8 cellular contexts compared by ENCODE assay signal in genomic region chr10:121926157-121926556, GRCh38. TPM values are rescaled to one million over a fixed set of nuclear protein-coding genes. Genes with fewer than 3 reads are reported as not detected.
DNase-seq lines count a peak whose midpoint lies in the region; ATAC-seq, FAIRE-seq and TF ChIP-seq lines count a peak whose summit lies in the region.

No MANE protein-coding gene starts in this region.

- CTCF ChIA-PET in CD4-positive, alpha-beta T cell (lab: Charles Lee), result no interaction called here

- POLR2A ChIA-PET in CD4-positive, alpha-beta T cell (lab: Charles Lee), result no interaction called here

- no peaks in the 10 kb centered on the region for H3K9me3 Mint-ChIP-seq in CD4-positive, alpha-beta T cell

- H3F3A ChIP-seq in neural cell (ENCODE audit: insufficient read depth, low read length, poor library complexity, severe bottlenecking), result no peaks in the 10 kb centered on the region

- H3K79me2 ChIP-seq in Karpas-422 (ENCODE audit: low read length) (peaks cover 76% of the 10 kb centered on the region), neural cell (replicated peaks; ENCODE audit: insufficient read depth, low read length) (peaks cover 34% of the 10 kb centered on the region)

- H3K27ac Mint-ChIP-seq in CD4-positive, alpha-beta T cell, result peak overlapping the region; percentile 87

- TF ChIP-seq CTCF in CD4-positive, alpha-beta T cell (IDR thresholded peaks at IDR 0.05), result no peak
- no peak for TF ChIP-seq CTCF in neural cell (IDR thresholded peaks at IDR 0.05; ENCODE audit: poor library complexity, severe bottlenecking)

- H3K27ac ChIP-seq in CD4-positive, alpha-beta T cell (ENCODE audit: low read depth, low read length), result no peak overlapping the region
- peak overlapping the region; percentile 82 for H3K27ac ChIP-seq in Karpas-422 (ENCODE audit: low read length)
- no peak overlapping the region for H3K27ac ChIP-seq in duodenal mucosa (ENCODE audit: low read depth, low read length)
- peak overlapping the region; percentile 90 for H3K27ac ChIP-seq in neural cell (ENCODE audit: low read length)

- H3K9me2 ChIP-seq in Karpas-422 (replicated peaks; ENCODE audit: insufficient read depth, low read length) (no peaks in the 10 kb centered on the region), neural cell (ENCODE audit: insufficient read depth, low read length) (no peaks in the 10 kb centered on the region)

- H3K9me3 ChIP-seq in CD4-positive, alpha-beta T cell (ENCODE audit: control insufficient read depth, low read length), result no peaks in the 10 kb centered on the region
- H3K9me3 ChIP-seq in Karpas-422 (ENCODE audit: low read length), result no peaks in the 10 kb centered on the region
- no peaks in the 10 kb centered on the region for H3K9me3 ChIP-seq in duodenal mucosa (ENCODE audit: control insufficient read depth in 1 of 2, low read length in 2 of 2)
- no peaks in the 10 kb centered on the region for H3K9me3 ChIP-seq in neural cell (ENCODE audit: low read length)

- TF ChIP-seq EP300 in neural cell (conservative IDR thresholded peaks at IDR 0.05; ENCODE audit: poor library complexity, severe bottlenecking), result no peak

- peaks cover 30% of the 10 kb centered on the region for H3K36me3 Mint-ChIP-seq in CD4-positive, alpha-beta T cell (ENCODE audit: low read depth)

- peak overlapping the region; percentile 91 for H3K4me3 Mint-ChIP-seq in CD4-positive, alpha-beta T cell

- H3K36me3 ChIP-seq in Karpas-422 (ENCODE audit: insufficient read depth, low read length) (peaks cover 21% of the 10 kb centered on the region; the same call in 1 of the 2 replicates), duodenal mucosa (ENCODE audit: control insufficient read depth in 1 of 2, insufficient read depth in 2 of 2, low read length in 2 of 2) (peaks cover 4 to 12% of the 10 kb centered on the region in 2 donors), neural cell (ENCODE audit: insufficient read depth, low read length) (no peaks in the 10 kb centered on the region)

- DNase-seq in CD4-positive, alpha-beta T cell, result no peak
- DNase-seq in Karpas-422 (no peak), HTR-8/SVneo (ENCODE audit: insufficient read length, low spot score) (no peak), NCI-H524 (lab: John Stamatoyannopoulos, UW) (no peak), T-helper 9 cell (no peak)

- H3K4me1 Mint-ChIP-seq in CD4-positive, alpha-beta T cell (ENCODE audit: low read depth), result peaks cover 32% of the 10 kb centered on the region

- H3K9ac ChIP-seq in Karpas-422 (ENCODE audit: low read length), result peak overlapping the region; percentile 100
- no peak overlapping the region for H3K9ac ChIP-seq in duodenal mucosa (ENCODE audit: low read depth in 1 of 2, low read length in 2 of 2)
- H3K9ac ChIP-seq in neural cell (ENCODE audit: low read length), result peak overlapping the region; percentile 92

- H3K4me2 ChIP-seq in Karpas-422 (ENCODE audit: low read depth, low read length, poor library complexity, severe bottlenecking) (peak overlapping the region; percentile 75), neural cell (ENCODE audit: low read length) (peak overlapping the region; percentile 90)

- intact Hi-C loops in CD4-positive, alpha-beta T cell (cut with DNase I, micrococcal nuclease), result loop anchor here in 1 of 2 experiments (5.0 to 10.0 kb wide), 2 partner anchors 1029 to 1081 kb away; partner anchors contain the start of genes ACADSB, C10orf88 and IKZF5

- H3K4me1 ChIP-seq in Karpas-422 (ENCODE audit: low read length), result peaks cover 54% of the 10 kb centered on the region
- peaks cover 5 to 24% of the 10 kb centered on the region in 2 donors for H3K4me1 ChIP-seq in duodenal mucosa (ENCODE audit: control insufficient read depth in 1 of 2, insufficient read depth in 2 of 2, low read length in 2 of 2)

- ATAC-seq in CD4-positive, alpha-beta T cell (ENCODE audit: poor library complexity), result no peak
- ATAC-seq in HG03159 (IDR thresholded peaks at IDR 0.05; ENCODE audit: unreplicated experiment), result no peak

- no peak for FAIRE-seq in HTR-8/SVneo (lab: Jason Lieb, UNC)

- H4K20me1 ChIP-seq in Karpas-422 (ENCODE audit: insufficient read depth, low read depth, low read length) (no peaks in the 10 kb centered on the region), neural cell (ENCODE audit: insufficient read depth) (no peaks in the 10 kb centered on the region)

- no peaks in the 10 kb centered on the region for H3K27me3 ChIP-seq in CD4-positive, alpha-beta T cell (ENCODE audit: control insufficient read depth, insufficient read depth, low read length)
- H3K27me3 ChIP-seq in Karpas-422 (ENCODE audit: low read length) (no peaks in the 10 kb centered on the region), duodenal mucosa (ENCODE audit: control insufficient read depth in 1 of 2, insufficient read depth in 2 of 2, low read length in 2 of 2) (no peaks in the 10 kb centered on the region), neural cell (ENCODE audit: insufficient read depth, low read depth, low read length) (no peaks in the 10 kb centered on the region)

- H3K4me3 ChIP-seq in Karpas-422 (ENCODE audit: low read length), result peak overlapping the region; percentile 75
- peak overlapping the region; percentile 88 to 95 for H3K4me3 ChIP-seq in duodenal mucosa (ENCODE audit: low read depth in 1 of 2, low read length in 2 of 2)
- H3K4me3 ChIP-seq in neural cell (ENCODE audit: low read length), result peak overlapping the region; percentile 96

- TF ChIP-seq RAD21 in neural cell (conservative IDR thresholded peaks at IDR 0.05), result no peak

- H3K27me3 Mint-ChIP-seq in CD4-positive, alpha-beta T cell, result no peaks in the 10 kb centered on the region

- no peak overlapping the region for H2AFZ ChIP-seq in Karpas-422 (ENCODE audit: low read length)
- no peak overlapping the region for H2AFZ ChIP-seq in neural cell (ENCODE audit: low read depth, low read length)

TF ChIP-seq in neural cell, 6 proteins besides CTCF, POLR2A, EP300 and RAD21:
- TF ChIP-seq REST (IDR thresholded peaks at IDR 0.05; ENCODE audit: borderline replicate concordance), result no peak

RNA-seq across cellular contexts. Expression of gene ATE1, which starts 1.7 kb away (rescaled TPM):
- total RNA-seq in CD4-positive, alpha-beta T cell, result 10 to 100 TPM; 18.5 to 20.9 TPM
- total RNA-seq in Karpas-422 (2014; rRNA removed; shearing (Covaris generic); ENCODE audit: low replicate concordance), result 43.9 and 72.6 TPM in 2 replicates
- polyA plus RNA-seq in neural cell, result 17.5 and 23.7 TPM in 2 replicates
- 64.0 and 66.3 TPM in 2 replicates for polyA minus RNA-seq in neural cell

RNA-seq across cellular contexts. Expression of gene NSMCE4A, which starts 48.9 kb away (rescaled TPM):
- total RNA-seq in CD4-positive, alpha-beta T cell, result 10 to 100 TPM; 34.2 to 36.5 TPM
- total RNA-seq in Karpas-422 (2014; rRNA removed; shearing (Covaris generic); ENCODE audit: low replicate concordance), result 105 and 108 TPM in 2 replicates
- 133 and 138 TPM in 2 replicates for polyA plus RNA-seq in neural cell
- polyA minus RNA-seq in neural cell, result 31.4 and 35.5 TPM in 2 replicates

Comparison
In these comparisons a context has a peak if more than half of its experiments do, and no peak if none do; other contexts are left out.
1. H3K27ac ChIP-seq: peak in Karpas-422 (single experiment) and neural cell (single experiment); none in CD4-positive, alpha-beta T cell (single experiment) and duodenal mucosa (single experiment).
2. H3K9ac ChIP-seq: peak in Karpas-422 (single experiment) and neural cell (single experiment); none in duodenal mucosa (0 of 2).
3. Peak in every context shown above with its lines, with median percentiles within 50 percentile points of each other: H3K4me3 ChIP-seq.